In genomic region chr18:13618760-13619438, GRCh38 we compare ENCODE assay signal across 26 cellular contexts.
DNase-seq lines count a peak whose midpoint lies in the region; ATAC-seq and TF ChIP-seq lines count a peak whose summit lies in the region.
"Had no signal": no experiment of that assay in that cellular context is flagged by ENCODE, and none has a peak within 500 bp of the region (broad histone marks: within the 10 kb centered on the region; RNA-seq: fewer than 3 reads in every experiment).

No MANE protein-coding gene starts in this region.

- H3K9me3 ChIP-seq in gastroesophageal sphincter, result no peaks in the 10 kb centered on the region
- H3K9me3 ChIP-seq: esophagus squamous epithelium, MG63, vagina had no signal

- peak; percentile 7 for DNase-seq in Ammon's horn (ENCODE audit: low spot score)
- no peak for DNase-seq in GM23338 (ENCODE audit: low spot score)
- DNase-seq in dorsolateral prefrontal cortex, result peak in 1 of 10 donors; percentile 28
- peak; percentile 33 for DNase-seq in pons (ENCODE audit: low spot score)
- DNase-seq in stimulated activated CD4-positive, alpha-beta T cell treated with anti-CD3 and anti-CD28 coated beads, Interleukin-4, amount 100 ng/mL, for 4 hours, result no peak
- no peak for DNase-seq in Kasumi-1 (lab: John Stamatoyannopoulos, UW)
- DNase-seq in NCI-H2227 (lab: John Stamatoyannopoulos, UW; ENCODE audit: unreplicated experiment), result no peak
- DNase-seq: activated CD4-positive, alpha-beta memory T cell treated with anti-CD3 and anti-CD28 coated beads for 36 hours; activated gamma-delta T cell; activated T-cell treated with anti-CD3 and anti-CD28 coated beads for 4 hours; effector memory CD4-positive, alpha-beta T cell; esophagus squamous epithelium; HCEC 1CT; MG63; NCI-H2029 treated with DMSO at 0.1 percent for 48 hours; NCI-H345; NCI-H774; PC-3; T-helper 9 cell had no signal

- H3K27ac ChIP-seq in GM23338 (ENCODE audit: low read depth) (no peak overlapping the region), dorsolateral prefrontal cortex (peak overlapping the region; percentile 52 to 99 (median 93)), gastroesophageal sphincter (no peak overlapping the region)
- H3K27ac ChIP-seq: esophagus squamous epithelium, vagina had no signal

- H3K36me3 Mint-ChIP-seq in GM23338 (ENCODE audit: low read depth), result no peaks in the 10 kb centered on the region
- H3K36me3 Mint-ChIP-seq: brain had no signal

- H3K27me3 Mint-ChIP-seq in GM23338 (ENCODE audit: insufficient read depth, low read depth, poor library complexity), result peaks cover 5% of the 10 kb centered on the region
- H3K27me3 Mint-ChIP-seq: activated CD4-positive, alpha-beta memory T cell treated with anti-CD3 and anti-CD28 coated beads for 36 hours had no signal

- intact Hi-C loops in dorsolateral prefrontal cortex (cut with DNase I), result loop anchor here in 1 of 2 donors (10.0 kb wide), 2 partner anchors 164 to 254 kb away; no protein-coding TSS in a partner anchor

- TF ChIP-seq EP300 in gastroesophageal sphincter (IDR thresholded peaks at IDR 0.05), result no peak

- no peak overlapping the region for H3K27ac Mint-ChIP-seq in GM23338
- H3K27ac Mint-ChIP-seq: activated CD4-positive, alpha-beta memory T cell treated with anti-CD3 and anti-CD28 coated beads for 36 hours; progenitor cell of endocrine pancreas had no signal

- ATAC-seq in GM23338, result peak; percentile 25; the same call in 1 of the 3 replicates
- ATAC-seq in gastroesophageal sphincter, result no peak
- ATAC-seq: PC-3, Right ventricle myocardium inferior had no signal

- H3K4me1 Mint-ChIP-seq in GM23338, result peaks cover 5% of the 10 kb centered on the region; the same call in 1 of the 3 replicates

- H3K36me3 ChIP-seq in GM23338 (ENCODE audit: insufficient read depth) (no peaks in the 10 kb centered on the region), gastroesophageal sphincter (peaks cover 0 to 32% of the 10 kb centered on the region in 2 donors)
- H3K36me3 ChIP-seq: esophagus squamous epithelium, MG63, vagina had no signal

- no peaks in the 10 kb centered on the region for H4K20me1 ChIP-seq in GM23338 (replicated peaks; ENCODE audit: insufficient read depth)

- no peaks in the 10 kb centered on the region for H3F3A ChIP-seq in GM23338 (replicated peaks; ENCODE audit: low read depth)

- H3K4me3 ChIP-seq in GM23338, result no peak overlapping the region
- peak overlapping the region in 10 of 59 donors; percentile 2 to 35 (median 14) for H3K4me3 ChIP-seq in dorsolateral prefrontal cortex
- no peak overlapping the region for H3K4me3 ChIP-seq in gastroesophageal sphincter
- H3K4me3 ChIP-seq: esophagus squamous epithelium, MG63, vagina had no signal

- H3K4me3 Mint-ChIP-seq in GM23338, result no peak overlapping the region
- H3K4me3 Mint-ChIP-seq: activated CD4-positive, alpha-beta memory T cell treated with anti-CD3 and anti-CD28 coated beads for 36 hours; brain; CD14-positive monocyte; IgD-negative memory B cell had no signal

- TF ChIP-seq POLR2A in gastroesophageal sphincter (IDR thresholded peaks at IDR 0.05), result no peak

- TF ChIP-seq CTCF in GM23338 (conservative IDR thresholded peaks at IDR 0.05; ENCODE audit: low read depth in 2 of 2), result no peak
- TF ChIP-seq CTCF in dorsolateral prefrontal cortex (IDR thresholded peaks at IDR 0.05 in 54 of 56, conservative IDR thresholded peaks at IDR 0.05 in 2 of 56; ENCODE audit: low read depth in 1 of 56, partially characterized antibody in 56 of 56), result peak in 3 of 56 donors; percentile 6 to 21 (median 15)
- TF ChIP-seq CTCF in gastroesophageal sphincter (IDR thresholded peaks at IDR 0.05), result no peak

- H3K27me3 ChIP-seq in GM23338 (ENCODE audit: insufficient read depth), result no peaks in the 10 kb centered on the region
- no peaks in the 10 kb centered on the region for H3K27me3 ChIP-seq in dorsolateral prefrontal cortex
- H3K27me3 ChIP-seq in gastroesophageal sphincter, result no peaks in the 10 kb centered on the region
- H3K27me3 ChIP-seq: esophagus squamous epithelium, MG63, vagina had no signal

- H3K4me2 ChIP-seq in GM23338, result no peak overlapping the region

- H3K9me3 Mint-ChIP-seq in GM23338, result no peaks in the 10 kb centered on the region; the same call in 2 of the 3 replicates
- H3K9me3 Mint-ChIP-seq: activated CD4-positive, alpha-beta memory T cell treated with anti-CD3 and anti-CD28 coated beads for 36 hours; IgD-negative memory B cell had no signal

- H3K4me1 ChIP-seq in GM23338 (ENCODE audit: insufficient read depth), result no peaks in the 10 kb centered on the region
- H3K4me1 ChIP-seq in gastroesophageal sphincter, result peaks cover 0 to 21% (median 7%) of the 10 kb centered on the region in 3 donors

- H2AFZ ChIP-seq in GM23338, result no peak overlapping the region

- H3K9me2 ChIP-seq in GM23338 (ENCODE audit: insufficient read depth), result no peaks in the 10 kb centered on the region

- no peaks in the 10 kb centered on the region for H3K79me2 ChIP-seq in GM23338 (replicated peaks; ENCODE audit: insufficient read depth)

- WGBS in gastroesophageal sphincter (ENCODE audit: low coverage in 1 of 2), 2 donors, result 83 to 89% methylated on average over 4 to 5 of the region's 13 CpGs

TF ChIP-seq in GM23338, 12 proteins besides CTCF, POLR2A, EP300 and RAD21 (continues in another document):
- TF ChIP-seq EZH2 (IDR thresholded peaks at IDR 0.05; ENCODE audit: low read depth, unreplicated experiment) (no peak), EZH2phosphoT487 (IDR thresholded peaks at IDR 0.05; ENCODE audit: unreplicated experiment) (no peak), JUNB (IDR thresholded peaks at IDR 0.05; ENCODE audit: unreplicated experiment) (no peak), POLR2AphosphoS5 (IDR thresholded peaks at IDR 0.05; ENCODE audit: low read depth) (no peak), STAT1 (IDR thresholded peaks at IDR 0.05; ENCODE audit: unreplicated experiment) (no peak), ZNF462 (CRISPR knock-in tag; IDR thresholded peaks at IDR 0.05) (no peak)

Comparison
In these comparisons a context has a peak if more than half of its experiments do, and no peak if none do; other contexts are left out.
1. DNase-seq: peak in Ammon's horn (single experiment) and pons (single experiment); none in GM23338 (single experiment), stimulated activated CD4-positive, alpha-beta T cell treated with anti-CD3 and anti-CD28 coated beads, Interleukin-4, amount 100 ng/mL, for 4 hours (0 of 2), Kasumi-1 (0 of 2) and NCI-H2227 (single experiment).
2. H3K27ac ChIP-seq: peak in dorsolateral prefrontal cortex (59 of 59); none in GM23338 (single experiment) and gastroesophageal sphincter (0 of 4).